8 cellular contexts compared by ENCODE assay signal in genomic region chr18:70289351-70290330, GRCh38. TPM values are rescaled to one million over a fixed set of nuclear protein-coding genes. Genes with fewer than 3 reads are reported as not detected.
DNase-seq lines count a peak whose midpoint lies in the region; ATAC-seq and TF ChIP-seq lines count a peak whose summit lies in the region.

No MANE protein-coding gene starts in this region.

- H3K9me3 Mint-ChIP-seq in T-helper 1 cell treated with Interleukin-12 subunit alpha and Interleukin-12 subunit beta and Interleukin-4 antibody, amounts not matched to agents 30 μg/mL and 1 μg/mL, for 36 hours = no peaks in the 10 kb centered on the region
- H3K9me3 Mint-ChIP-seq in activated CD8-positive, alpha-beta T cell treated with anti-CD3 and anti-CD28 coated beads for 36 hours = no peaks in the 10 kb centered on the region
- H3K9me3 Mint-ChIP-seq in neural progenitor cell = no peaks in the 10 kb centered on the region

- no peak overlapping the region for H2AFZ ChIP-seq in neural progenitor cell (replicated peaks)

- H3K4me3 ChIP-seq in neural progenitor cell = peak overlapping the region; percentile 77

- peak overlapping the region; percentile 94 for H3K4me2 ChIP-seq in neural progenitor cell

- CTCF ChIA-PET in activated CD8-positive, alpha-beta T cell treated with anti-CD3 and anti-CD28 coated beads for 36 hours (lab: Charles Lee) = no interaction called here

- peaks cover 51% of the 10 kb centered on the region for H4K20me1 ChIP-seq in neural progenitor cell (ENCODE audit: low read depth)

- no peak for TF ChIP-seq CTCF in activated CD8-positive, alpha-beta T cell treated with anti-CD3 and anti-CD28 coated beads for 36 hours (IDR thresholded peaks at IDR 0.05)
- TF ChIP-seq CTCF in neural progenitor cell (IDR thresholded peaks at IDR 0.05) = no peak

- peak overlapping the region; percentile 82 for H3K4me3 Mint-ChIP-seq in T-helper 1 cell treated with Interleukin-12 subunit alpha and Interleukin-12 subunit beta and Interleukin-4 antibody, amounts not matched to agents 30 μg/mL and 1 μg/mL, for 36 hours
- peak overlapping the region; percentile 76 for H3K4me3 Mint-ChIP-seq in activated CD8-positive, alpha-beta T cell treated with anti-CD3 and anti-CD28 coated beads for 36 hours
- H3K4me3 Mint-ChIP-seq in neural progenitor cell = peak overlapping the region; percentile 95

- H3K4me1 Mint-ChIP-seq in T-helper 1 cell treated with Interleukin-12 subunit alpha and Interleukin-12 subunit beta and Interleukin-4 antibody, amounts not matched to agents 30 μg/mL and 1 μg/mL, for 36 hours (ENCODE audit: low read depth) = peaks cover 3% of the 10 kb centered on the region
- peaks cover 5% of the 10 kb centered on the region for H3K4me1 Mint-ChIP-seq in activated CD8-positive, alpha-beta T cell treated with anti-CD3 and anti-CD28 coated beads for 36 hours (ENCODE audit: low read depth)
- H3K4me1 Mint-ChIP-seq in neural progenitor cell = peaks cover 28% of the 10 kb centered on the region

- intact Hi-C loops in activated CD8-positive, alpha-beta T cell treated with anti-CD3 and anti-CD28 coated beads for 36 hours (cut with micrococcal nuclease) = loop anchor here (10.0 kb wide), 1 partner anchor 95 kb away; no protein-coding TSS in a partner anchor

- no peaks in the 10 kb centered on the region for H3K36me3 ChIP-seq in neural progenitor cell

- peaks cover 38% of the 10 kb centered on the region for H3K27me3 Mint-ChIP-seq in T-helper 1 cell treated with Interleukin-12 subunit alpha and Interleukin-12 subunit beta and Interleukin-4 antibody, amounts not matched to agents 30 μg/mL and 1 μg/mL, for 36 hours (ENCODE audit: low read depth)
- H3K27me3 Mint-ChIP-seq in activated CD8-positive, alpha-beta T cell treated with anti-CD3 and anti-CD28 coated beads for 36 hours = peaks cover 38% of the 10 kb centered on the region
- H3K27me3 Mint-ChIP-seq in neural progenitor cell (ENCODE audit: insufficient read depth, low read depth) = peaks cover 6% of the 10 kb centered on the region

- POLR2A ChIA-PET in activated CD8-positive, alpha-beta T cell treated with anti-CD3 and anti-CD28 coated beads for 36 hours (lab: Charles Lee) = no interaction called here

- H3K36me3 Mint-ChIP-seq in T-helper 1 cell treated with Interleukin-12 subunit alpha and Interleukin-12 subunit beta and Interleukin-4 antibody, amounts not matched to agents 30 μg/mL and 1 μg/mL, for 36 hours (ENCODE audit: low read depth) = peaks cover 2% of the 10 kb centered on the region
- no peaks in the 10 kb centered on the region for H3K36me3 Mint-ChIP-seq in activated CD8-positive, alpha-beta T cell treated with anti-CD3 and anti-CD28 coated beads for 36 hours (ENCODE audit: low read depth)
- H3K36me3 Mint-ChIP-seq in neural progenitor cell = peaks cover 8% of the 10 kb centered on the region

- peaks cover 25% of the 10 kb centered on the region for H3K4me1 ChIP-seq in neural progenitor cell

- DNase-seq in T-helper 1 cell (no peak), HT1080 (ENCODE audit: low read depth) (peak; percentile 24), foreskin melanocyte (peak; percentile 53), neural progenitor cell (ENCODE audit: low spot score) (peak; percentile 78), GOT3 (lab: John Stamatoyannopoulos, UW) (no peak)
- peak; percentile 6 for DNase-seq in activated CD8-positive, alpha-beta T cell treated with anti-CD3 and anti-CD28 coated beads for 36 hours

- H3K27me3 ChIP-seq in neural progenitor cell = no peaks in the 10 kb centered on the region

- H3K9me3 ChIP-seq in neural progenitor cell (ENCODE audit: low read depth) = no peaks in the 10 kb centered on the region

- H3K79me2 ChIP-seq in neural progenitor cell (ENCODE audit: low read depth) = peaks cover 52% of the 10 kb centered on the region

- peak; percentile 48 for ATAC-seq in GM21526 (IDR thresholded peaks at IDR 0.05; ENCODE audit: low FRiP score, unreplicated experiment)
- ATAC-seq in activated CD8-positive, alpha-beta T cell treated with anti-CD3 and anti-CD28 coated beads for 36 hours = peak; percentile 38

- H3K27ac ChIP-seq in neural progenitor cell = peak overlapping the region; percentile 93

- H3F3A ChIP-seq in neural progenitor cell (ENCODE audit: low read depth) = peaks cover 5% of the 10 kb centered on the region

- H3K9ac ChIP-seq in neural progenitor cell = peak overlapping the region; percentile 94

- H3K27ac Mint-ChIP-seq in T-helper 1 cell treated with Interleukin-12 subunit alpha and Interleukin-12 subunit beta and Interleukin-4 antibody, amounts not matched to agents 30 μg/mL and 1 μg/mL, for 36 hours = peak overlapping the region; percentile 50
- peak overlapping the region; percentile 63 for H3K27ac Mint-ChIP-seq in activated CD8-positive, alpha-beta T cell treated with anti-CD3 and anti-CD28 coated beads for 36 hours
- H3K27ac Mint-ChIP-seq in neural progenitor cell = peak overlapping the region; percentile 97

RNA-seq across cellular contexts. Expression of gene SOCS6, which starts 0.8 kb away (rescaled TPM):
- 24.1 and 27.5 TPM in 2 replicates for total RNA-seq in HT1080 (2014; rRNA removed; shearing (Covaris generic))
- 14.2 and 16.8 TPM in 2 replicates for polyA plus RNA-seq in HT1080 (2015; cell fraction: cytosol; rRNA removed)
- polyA plus RNA-seq in HT1080 (2015; cell fraction: nucleus; rRNA removed) = 14.0 and 18.9 TPM in 2 replicates
- total RNA-seq in activated CD8-positive, alpha-beta T cell treated with anti-CD3 and anti-CD28 coated beads for 36 hours = under 1 TPM; 0.47 to 0.60 TPM
- 30.3 and 45.1 TPM in 2 replicates for total RNA-seq in neural progenitor cell (ENCODE audit: low replicate concordance)

Comparison
In these comparisons a context has a peak if more than half of its experiments do, and no peak if none do; other contexts are left out.
1. DNase-seq: peak in HT1080 (single experiment), activated CD8-positive, alpha-beta T cell treated with anti-CD3 and anti-CD28 coated beads for 36 hours (single experiment), foreskin melanocyte (single experiment) and neural progenitor cell (single experiment); none in T-helper 1 cell (0 of 5) and GOT3 (single experiment).
2. RNA of gene SOCS6, which starts 0.8 kb away (total RNA-seq): 30.3 to 45.1 TPM in neural progenitor cell and 24.1 to 27.5 TPM in HT1080; 0.47 to 0.60 TPM in activated CD8-positive, alpha-beta T cell treated with anti-CD3 and anti-CD28 coated beads for 36 hours; every median in the first group is over 10 times any median in the second.
3. Peak in every context shown above with its lines, with median percentiles within 50 percentile points of each other: H3K27ac Mint-ChIP-seq and H3K4me3 Mint-ChIP-seq.